In the genomic region with DNA sequence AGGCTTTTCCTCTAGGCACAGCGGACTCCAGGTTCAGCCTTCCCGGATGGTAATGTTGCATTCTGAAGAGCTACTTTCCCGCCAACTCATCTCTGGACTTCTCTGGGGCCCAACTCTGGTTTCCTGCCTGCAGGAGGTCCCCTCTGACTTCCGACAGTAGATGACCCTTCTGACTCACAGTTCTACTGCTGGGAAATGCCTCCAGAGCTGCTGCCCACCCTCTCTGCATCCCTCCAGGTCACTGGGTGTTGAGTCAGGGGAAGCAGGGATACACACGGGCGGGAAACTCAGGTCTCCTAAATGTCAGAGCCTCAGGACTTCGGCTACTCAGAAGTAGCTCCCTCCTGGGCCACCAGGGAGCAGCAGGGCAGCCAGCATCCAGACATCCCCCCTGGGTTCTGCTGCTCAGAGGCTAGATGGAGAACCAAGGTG, we compare ENCODE assay signal across 8 cellular contexts. TPM values are rescaled to one million over a fixed set of nuclear protein-coding genes. Genes with fewer than 3 reads are reported as not detected.
A peak's percentile ranks its signal among the peaks of the same experiment; 100 is the strongest.
DNase-seq lines count a peak whose midpoint lies in the region; ATAC-seq and FAIRE-seq lines count a peak whose summit lies in the region.

No MANE protein-coding gene starts in this region.

- peak; percentile 36 for FAIRE-seq in RCC 7860 (lab: Jason Lieb, UNC)

- peak; percentile 27 for ATAC-seq in GM21619 (IDR thresholded peaks at IDR 0.05; ENCODE audit: unreplicated experiment)
- ATAC-seq in activated CD4-positive, CD25-positive, alpha-beta regulatory T cell treated with anti-CD3 and anti-CD28 coated beads, Interleukin-2, amount 50 U/mL, for 24 hours = no peak
- no peak for ATAC-seq in GM19328 (IDR thresholded peaks at IDR 0.05; ENCODE audit: unreplicated experiment)
- no peak for ATAC-seq in HG02588 (IDR thresholded peaks at IDR 0.05; ENCODE audit: unreplicated experiment)

- DNase-seq in CD1c-positive myeloid dendritic cell (ENCODE audit: extremely low spot score) (peak; percentile 41), RCC 7860 (ENCODE audit: low spot score) (peak; percentile 91), glomerular visceral epithelial cell (ENCODE audit: extremely low spot score) (peak; percentile 72), occipital lobe (lab: John Stamatoyannopoulos, UW) (no peak)

RNA-seq across cellular contexts. Expression of gene KIF21B, which starts 2.1 kb away (rescaled TPM):
- 165 TPM for total RNA-seq in occipital lobe
